ENCODE assay signal across 16 cellular contexts in genomic region chr18:986071-986470, GRCh38.
A peak's percentile ranks its signal among the peaks of the same experiment; 100 is the strongest.
DNase-seq lines count a peak whose midpoint lies in the region; ATAC-seq and FAIRE-seq lines count a peak whose summit lies in the region.
"Had no signal": no experiment of that assay in that cellular context is flagged by ENCODE, and none has a peak within 500 bp of the region (broad histone marks: within the 10 kb centered on the region; RNA-seq: fewer than 3 reads in every experiment).

No MANE protein-coding gene starts in this region.

- no peaks in the 10 kb centered on the region for H4K20me1 ChIP-seq in BLaER1 treated with 17β-estradiol and CSF1 and Interleukin-3, amounts not matched to agents 10 nM and 100 nM

- peak; percentile 69 for DNase-seq in NCI-H1092 treated with DMSO at 0.1 percent for 48 hours (lab: John Stamatoyannopoulos, UW)
- peak; percentile 95 for DNase-seq in NCI-H69 (lab: John Stamatoyannopoulos, UW)
- DNase-seq in iPS-NIHi7 (ENCODE audit: extremely low spot score): peak; percentile 29
- no peak for DNase-seq in small intestine
- no peak for DNase-seq in SW480 (ENCODE audit: low spot score)
- DNase-seq: activated CD4-positive, alpha-beta T cell treated with anti-CD3 and anti-CD28 coated beads for 1 hour; activated naive CD8-positive, alpha-beta T cell treated with anti-CD3 and anti-CD28 coated beads for 36 hours; Caco-2; effector memory CD8-positive, alpha-beta T cell had no signal

- H3K4me2 ChIP-seq in BLaER1 treated with 17β-estradiol and CSF1 and Interleukin-3, amounts not matched to agents 10 nM and 100 nM: peak overlapping the region in 8 of 11 experiments; percentile 16 to 77 (median 64); a peak in 14 of 22 replicates

- H3K27me3 ChIP-seq in BLaER1 treated with 17β-estradiol and CSF1 and Interleukin-3, amounts not matched to agents 10 nM and 100 nM: peaks cover 0 to 5% (median 0%) of the 10 kb centered on the region in 11 experiments; a peak in 1 of 22 replicates
- H3K27me3 ChIP-seq in small intestine (ENCODE audit: control insufficient read depth in 2 of 2, insufficient read depth in 2 of 2, low read length in 2 of 2): no peaks in the 10 kb centered on the region
- H3K27me3 ChIP-seq: cardiac muscle cell, suprapubic skin had no signal

- peaks cover 4 to 53% (median 26%) of the 10 kb centered on the region in 10 experiments; a peak in 18 of 20 replicates for H3K4me1 ChIP-seq in BLaER1 treated with 17β-estradiol and CSF1 and Interleukin-3, amounts not matched to agents 10 nM and 100 nM
- no peaks in the 10 kb centered on the region for H3K4me1 ChIP-seq in small intestine (ENCODE audit: control insufficient read depth in 2 of 2, insufficient read depth in 1 of 2, low read depth in 1 of 2, low read length in 1 of 2)
- H3K4me1 ChIP-seq: Caco-2, suprapubic skin had no signal

- 66 to 77% (median 69%) methylated on average over 3 of the region's 3 CpGs for WGBS in small intestine, 3 donors

- no peak overlapping the region for H3K4me3 ChIP-seq in BLaER1 treated with 17β-estradiol and CSF1 and Interleukin-3, amounts not matched to agents 10 nM and 100 nM
- no peak overlapping the region for H3K4me3 ChIP-seq in small intestine (ENCODE audit: low read depth in 1 of 2, low read length in 2 of 2)
- H3K4me3 ChIP-seq: cardiac muscle cell, lung, suprapubic skin had no signal

- H3K27ac ChIP-seq in BLaER1 treated with 17β-estradiol and CSF1 and Interleukin-3, amounts not matched to agents 10 nM and 100 nM: no peak overlapping the region
- H3K27ac ChIP-seq in small intestine (ENCODE audit: low read depth in 1 of 2, low read length in 1 of 2): no peak overlapping the region
- H3K27ac ChIP-seq: cardiac muscle cell, suprapubic skin had no signal

- peaks cover 6 to 26% (median 18%) of the 10 kb centered on the region in 11 experiments; a peak in 16 of 22 replicates for H3K9me3 ChIP-seq in BLaER1 treated with 17β-estradiol and CSF1 and Interleukin-3, amounts not matched to agents 10 nM and 100 nM (replicated peaks in 1 of 11)
- H3K9me3 ChIP-seq in small intestine (ENCODE audit: control insufficient read depth, low read depth): no peaks in the 10 kb centered on the region
- H3K9me3 ChIP-seq: Caco-2, suprapubic skin had no signal

- no peak for ATAC-seq in GM21526 (IDR thresholded peaks at IDR 0.05; ENCODE audit: low FRiP score, unreplicated experiment)
- no peak for ATAC-seq in HG03039 (IDR thresholded peaks at IDR 0.05; ENCODE audit: unreplicated experiment)
- ATAC-seq: effector memory CD8-positive, alpha-beta T cell; natural killer cell treated with Interleukin-12 subunit alpha and Interleukin-12 subunit beta and Interleukin-15 and Interleukin-18, amount 100 ng/mL, for 72 hours had no signal

- no peak overlapping the region for H3K9ac ChIP-seq in BLaER1 treated with 17β-estradiol and CSF1 and Interleukin-3, amounts not matched to agents 10 nM and 100 nM

- H3K36me3 ChIP-seq in BLaER1 treated with 17β-estradiol and CSF1 and Interleukin-3, amounts not matched to agents 10 nM and 100 nM: no peaks in the 10 kb centered on the region
- no peaks in the 10 kb centered on the region for H3K36me3 ChIP-seq in small intestine (ENCODE audit: control insufficient read depth in 2 of 2, insufficient read depth in 2 of 2, low read length in 2 of 2)
- H3K36me3 ChIP-seq: cardiac muscle cell, suprapubic skin had no signal

- FAIRE-seq in small intestine (lab: Jason Lieb, UNC): no peak

Comparison
In these comparisons a context has a peak if more than half of its experiments do, and no peak if none do; other contexts are left out.
1. DNase-seq: peak in NCI-H1092 treated with DMSO at 0.1 percent for 48 hours (single experiment), NCI-H69 (single experiment) and iPS-NIHi7 (single experiment); none in small intestine (single experiment) and SW480 (single experiment).